7 cellular contexts compared by ENCODE assay signal in the genomic region with DNA sequence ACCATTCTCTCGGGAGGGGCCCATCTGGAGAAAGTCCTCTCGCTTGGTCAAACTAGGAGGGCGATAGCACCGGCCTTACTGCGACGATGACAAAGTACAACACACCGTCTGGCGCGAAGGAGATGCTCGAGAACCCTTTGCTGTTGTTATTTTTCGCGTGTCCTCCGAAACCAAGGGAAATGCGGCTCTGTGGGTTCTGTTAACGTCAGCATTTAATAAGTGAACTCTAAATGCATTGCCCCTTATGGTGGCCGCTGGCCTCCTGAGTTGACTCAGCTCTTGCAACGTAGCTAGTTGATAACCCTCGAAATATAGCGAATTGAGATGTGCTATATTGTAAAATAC. TPM values are rescaled to one million over a fixed set of nuclear protein-coding genes. Genes with fewer than 3 reads are reported as not detected.
DNase-seq lines count a peak whose midpoint lies in the region; ATAC-seq and TF ChIP-seq lines count a peak whose summit lies in the region.

No MANE protein-coding gene starts in this region.

- H3K27me3 ChIP-seq in esophagus (ENCODE audit: control insufficient read depth in 1 of 2, insufficient read depth in 2 of 2, low read length in 2 of 2) = no peaks in the 10 kb centered on the region

- peaks cover 8% of the 10 kb centered on the region for H3K9me3 Mint-ChIP-seq in T-helper 2 cell treated with Interferon-gamma antibody and Interleukin-4, amounts not matched to agents 5 μg/mL and 100 μg/mL, for 36 hours
- H3K9me3 Mint-ChIP-seq in neural crest cell = peaks cover 2% of the 10 kb centered on the region

- no peak for TF ChIP-seq CTCF in neural crest cell (conservative IDR thresholded peaks at IDR 0.05)

- no peaks in the 10 kb centered on the region for H3K36me3 ChIP-seq in esophagus (ENCODE audit: control insufficient read depth in 2 of 2, insufficient read depth in 2 of 2, low read length in 1 of 2)

- H3K27me3 Mint-ChIP-seq in T-helper 2 cell treated with Interferon-gamma antibody and Interleukin-4, amounts not matched to agents 5 μg/mL and 100 μg/mL, for 36 hours (ENCODE audit: low read depth) = peaks cover 3% of the 10 kb centered on the region
- no peaks in the 10 kb centered on the region for H3K27me3 Mint-ChIP-seq in neural crest cell (ENCODE audit: low read depth)

- no peaks in the 10 kb centered on the region for H3K9me3 ChIP-seq in esophagus (ENCODE audit: control insufficient read depth in 2 of 2, insufficient read depth in 1 of 2, low read depth in 1 of 2, low read length in 1 of 2)

- peak overlapping the region; percentile 71 to 72 for H3K4me3 ChIP-seq in esophagus (ENCODE audit: low read depth in 1 of 2, low read length in 2 of 2)

- peaks cover 8% of the 10 kb centered on the region for H3K4me1 Mint-ChIP-seq in T-helper 2 cell treated with Interferon-gamma antibody and Interleukin-4, amounts not matched to agents 5 μg/mL and 100 μg/mL, for 36 hours (ENCODE audit: low read depth)
- peaks cover 21% of the 10 kb centered on the region for H3K4me1 Mint-ChIP-seq in neural crest cell

- ATAC-seq in HG02938 (IDR thresholded peaks at IDR 0.05; ENCODE audit: unreplicated experiment) = peak; percentile 16

- H3K36me3 Mint-ChIP-seq in T-helper 2 cell treated with Interferon-gamma antibody and Interleukin-4, amounts not matched to agents 5 μg/mL and 100 μg/mL, for 36 hours (ENCODE audit: low read depth) = peaks cover 21% of the 10 kb centered on the region
- peaks cover 3% of the 10 kb centered on the region for H3K36me3 Mint-ChIP-seq in neural crest cell (ENCODE audit: low read depth)

- peak overlapping the region; percentile 100 for H3K4me3 Mint-ChIP-seq in T-helper 2 cell treated with Interferon-gamma antibody and Interleukin-4, amounts not matched to agents 5 μg/mL and 100 μg/mL, for 36 hours
- H3K4me3 Mint-ChIP-seq in neural crest cell = peak overlapping the region; percentile 100

- peak overlapping the region; percentile 97 to 100 for H3K27ac ChIP-seq in esophagus (ENCODE audit: low read depth in 2 of 2, low read length in 1 of 2)

- H3K4me1 ChIP-seq in esophagus (ENCODE audit: control insufficient read depth in 2 of 2, insufficient read depth in 2 of 2, low read length in 1 of 2) = no peaks in the 10 kb centered on the region

- peak overlapping the region; percentile 100 for H3K27ac Mint-ChIP-seq in T-helper 2 cell treated with Interferon-gamma antibody and Interleukin-4, amounts not matched to agents 5 μg/mL and 100 μg/mL, for 36 hours
- peak overlapping the region; percentile 100 for H3K27ac Mint-ChIP-seq in neural crest cell (ENCODE audit: unreplicated experiment)

- DNase-seq in Daoy (ENCODE audit: low read depth) (peak; percentile 21), neural crest cell (ENCODE audit: low read depth, low spot score) (no peak), putamen (ENCODE audit: low spot score) (no peak), NCI-H2081 (lab: John Stamatoyannopoulos, UW) (no peak)
- DNase-seq in T-helper 2 cell treated with Interferon-gamma antibody and Interleukin-4, amounts not matched to agents 5 μg/mL and 100 μg/mL, for 36 hours (ENCODE audit: low spot score) = no peak

- WGBS in esophagus, 2 donors = 1% methylated on average over 19 of the region's 19 CpGs

RNA-seq across cellular contexts. Expression of gene SCAND1, which starts 0.6 kb away (rescaled TPM):
- 81.1 and 93.9 TPM in 2 replicates for total RNA-seq in Daoy (2014; rRNA removed; shearing (Covaris generic))
- 100 to 1,000 TPM in 1 of 2 donors, 10 to 100 TPM in 1; 84.5 to 182 TPM for polyA plus RNA-seq in esophagus
- total RNA-seq in neural crest cell = 77.8 and 82.1 TPM in 2 replicates

RNA-seq across cellular contexts. Expression of gene CNBD2, which starts 13.5 kb away (rescaled TPM):
- total RNA-seq in Daoy (2014; rRNA removed; shearing (Covaris generic)) = 3.5 and 8.1 TPM in 2 replicates
- polyA plus RNA-seq in esophagus = 10 to 100 TPM in 1 of 2 donors, 1 to 10 TPM in 1; 6.1 to 13.5 TPM
- 5.6 and 7.4 TPM in 2 replicates for total RNA-seq in neural crest cell
